Comparison of ENCODE assay signal across 26 cellular contexts in genomic region chr4:16265820-16266219, GRCh38. TPM values are rescaled to one million over a fixed set of nuclear protein-coding genes. Genes with fewer than 3 reads are reported as not detected.
DNase-seq lines count a peak whose midpoint lies in the region; ATAC-seq and TF ChIP-seq lines count a peak whose summit lies in the region.
"Had no signal": no experiment of that assay in that cellular context is flagged by ENCODE, and none has a peak within 500 bp of the region (broad histone marks: within the 10 kb centered on the region; RNA-seq: fewer than 3 reads in every experiment).

No MANE protein-coding gene starts in this region.

- intact Hi-C loops in Right ventricle myocardium superior (cut with DNase I) (no loop called here), left ventricle myocardium superior (cut with micrococcal nuclease) (loop anchor here (2.0 to 10.0 kb wide), 2 partner anchors 71 to 239 kb away; no protein-coding TSS in a partner anchor), spleen (cut with DNase I; ENCODE audit: low total_unique reads) (loop anchor here (2.0 to 10.0 kb wide), 2 partner anchors 71 to 241 kb away; no protein-coding TSS in a partner anchor)

- no peaks in the 10 kb centered on the region for H3K9me3 Mint-ChIP-seq in neural crest cell
- H3K9me3 Mint-ChIP-seq: CD14-positive monocyte; CD4-positive, alpha-beta memory T cell; CD4-positive, CD25-positive, alpha-beta regulatory T cell; CD8-positive, alpha-beta memory T cell had no signal

- H3K27ac ChIP-seq in spleen, result no peak overlapping the region
- no peak overlapping the region for H3K27ac ChIP-seq in effector memory CD4-positive, alpha-beta T cell (ENCODE audit: insufficient read depth, low read length, poor library complexity, severe bottlenecking)
- H3K27ac ChIP-seq: BLaER1 had no signal

- H3K4me3 Mint-ChIP-seq in T-helper 17 cell, result no peak overlapping the region
- H3K4me3 Mint-ChIP-seq in neural crest cell, result no peak overlapping the region
- H3K4me3 Mint-ChIP-seq: CD14-positive monocyte; CD4-positive, alpha-beta memory T cell; CD4-positive, CD25-positive, alpha-beta regulatory T cell; CD8-positive, alpha-beta memory T cell had no signal

- peak overlapping the region; percentile 77 for H3K27ac Mint-ChIP-seq in T-helper 17 cell
- H3K27ac Mint-ChIP-seq in neural crest cell (ENCODE audit: unreplicated experiment), result peak overlapping the region; percentile 10
- H3K27ac Mint-ChIP-seq: CD14-positive monocyte; CD4-positive, CD25-positive, alpha-beta regulatory T cell; CD8-positive, alpha-beta memory T cell had no signal

- DNase-seq in Right ventricle myocardium superior (peak; percentile 37), left ventricle myocardium superior (no peak), T-helper 17 cell (no peak), neural crest cell (ENCODE audit: low read depth, low spot score) (no peak), spleen (peak; percentile 69), foreskin fibroblast (no peak)
- no peak for DNase-seq in effector memory CD4-positive, alpha-beta T cell
- DNase-seq: 8988T; ACHN; BE2C; C1 segment of cervical spinal cord; CD4-positive, alpha-beta memory T cell; CD4-positive, CD25-positive, alpha-beta regulatory T cell; CD8-positive, alpha-beta memory T cell; COR-L47; DMS 273 treated with DMSO at 0.1 percent for 48 hours; DMS153; DMS53; DMS79; DND-41; EL; GDM1 had no signal

- TF ChIP-seq POLR2A in spleen (IDR thresholded peaks at IDR 0.05), result no peak

- no peaks in the 10 kb centered on the region for H3K27me3 ChIP-seq in spleen (replicated peaks in 1 of 7)
- H3K27me3 ChIP-seq in effector memory CD4-positive, alpha-beta T cell (replicated peaks; ENCODE audit: control insufficient read depth, insufficient read depth, low read length, poor library complexity, severe bottlenecking), result no peaks in the 10 kb centered on the region
- H3K27me3 ChIP-seq: BE2C, BLaER1 had no signal

- H3K36me3 Mint-ChIP-seq in T-helper 17 cell (ENCODE audit: low read depth) (no peaks in the 10 kb centered on the region), neural crest cell (ENCODE audit: low read depth) (peaks cover 2% of the 10 kb centered on the region)
- H3K36me3 Mint-ChIP-seq: CD4-positive, alpha-beta memory T cell; CD4-positive, CD25-positive, alpha-beta regulatory T cell; CD8-positive, alpha-beta memory T cell had no signal

- no peaks in the 10 kb centered on the region for H3K36me3 ChIP-seq in spleen
- no peaks in the 10 kb centered on the region for H3K36me3 ChIP-seq in effector memory CD4-positive, alpha-beta T cell (ENCODE audit: control insufficient read depth, insufficient read depth, low read length)
- H3K36me3 ChIP-seq: BE2C, BLaER1 had no signal

- H3K9me3 ChIP-seq in T-helper 17 cell (ENCODE audit: control insufficient read depth, low read length, poor library complexity, severe bottlenecking) (peaks cover 1% of the 10 kb centered on the region), spleen (no peaks in the 10 kb centered on the region)
- no peaks in the 10 kb centered on the region for H3K9me3 ChIP-seq in effector memory CD4-positive, alpha-beta T cell (ENCODE audit: control insufficient read depth, low read length)
- H3K9me3 ChIP-seq: BE2C, BLaER1 had no signal

- H3K4me3 ChIP-seq in spleen, result no peak overlapping the region
- H3K4me3 ChIP-seq in foreskin fibroblast (ENCODE audit: low read depth in 1 of 2, low read length in 2 of 2), result no peak overlapping the region
- no peak overlapping the region for H3K4me3 ChIP-seq in effector memory CD4-positive, alpha-beta T cell (ENCODE audit: insufficient read depth, low read depth, low read length, poor library complexity, severe bottlenecking)
- H3K4me3 ChIP-seq: BLaER1, GM12878 had no signal

- WGBS in spleen, 5 donors, result 86 to 94% (median 90%) methylated on average over 3 of the region's 3 CpGs

- TF ChIP-seq CTCF in neural crest cell (conservative IDR thresholded peaks at IDR 0.05) (no peak), spleen (IDR thresholded peaks at IDR 0.05 in 8 of 11, conservative IDR thresholded peaks at IDR 0.05 in 3 of 11) (no peak), foreskin fibroblast (IDR thresholded peaks at IDR 0.05; ENCODE audit: low read depth, low read length) (no peak)

- ATAC-seq in Right ventricle myocardium superior (ENCODE audit: poor library complexity) (no peak), left ventricle myocardium superior (no peak), T-helper 17 cell (no peak), HG02610 (IDR thresholded peaks at IDR 0.05; ENCODE audit: unreplicated experiment) (no peak)
- ATAC-seq: GM12878 had no signal

- peaks cover 0 to 56% (median 10%) of the 10 kb centered on the region in 6 donors for H3K4me1 ChIP-seq in spleen
- no peaks in the 10 kb centered on the region for H3K4me1 ChIP-seq in effector memory CD4-positive, alpha-beta T cell (ENCODE audit: control insufficient read depth, insufficient read depth, low read length, poor library complexity, severe bottlenecking)
- H3K4me1 ChIP-seq: BE2C had no signal

- H3K4me1 Mint-ChIP-seq in T-helper 17 cell (peaks cover 15% of the 10 kb centered on the region), neural crest cell (no peaks in the 10 kb centered on the region)

- H3K27me3 Mint-ChIP-seq in T-helper 17 cell, result peaks cover 5% of the 10 kb centered on the region
- H3K27me3 Mint-ChIP-seq in neural crest cell (ENCODE audit: low read depth), result no peaks in the 10 kb centered on the region
- H3K27me3 Mint-ChIP-seq: CD4-positive, alpha-beta memory T cell; CD8-positive, alpha-beta memory T cell had no signal

RNA-seq across cellular contexts. Expression of gene TAPT1, which starts 39.5 kb away (rescaled TPM):
- total RNA-seq in Right ventricle myocardium superior (39.5 TPM), left ventricle myocardium superior (40.9 TPM), T-helper 17 cell (10 to 100 TPM; 71.3 to 83.6 TPM), neural crest cell (18.1 and 23.6 TPM in 2 replicates), spleen (10 to 100 TPM; 33.3 to 53.7 (median 45.2) TPM)
- polyA plus RNA-seq in spleen, result 10 to 100 TPM; 10.7 to 19.2 (median 12.6) TPM

Comparison
In these comparisons a context has a peak if more than half of its experiments do, and no peak if none do; other contexts are left out.
1. DNase-seq: peak in Right ventricle myocardium superior (single experiment) and spleen (single experiment); none in left ventricle myocardium superior (single experiment), T-helper 17 cell (0 of 3), neural crest cell (single experiment), foreskin fibroblast (0 of 2) and effector memory CD4-positive, alpha-beta T cell (0 of 3).